In the genomic region with DNA sequence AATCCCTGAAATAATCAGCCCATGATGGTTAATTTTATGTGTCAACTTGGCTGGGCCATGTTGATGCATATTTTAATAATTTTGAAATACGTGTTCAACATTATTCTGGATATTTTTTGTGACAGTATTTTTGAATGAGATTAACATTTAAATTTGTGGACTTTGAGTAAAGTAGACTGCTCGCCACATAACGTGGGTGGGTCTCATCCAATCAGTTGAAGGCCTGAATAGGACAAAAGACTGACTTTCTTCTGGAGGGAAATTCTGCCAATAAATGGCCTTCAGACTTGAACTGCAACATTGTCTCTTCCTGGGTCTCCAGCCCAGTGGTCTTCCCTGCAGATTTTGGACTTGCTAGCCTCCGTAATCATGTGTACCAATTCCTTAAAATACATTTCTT, we compare ENCODE assay signal across 17 cellular contexts. TPM values are rescaled to one million over a fixed set of nuclear protein-coding genes. Genes with fewer than 3 reads are reported as not detected.
DNase-seq lines count a peak whose midpoint lies in the region; ATAC-seq and TF ChIP-seq lines count a peak whose summit lies in the region.
"Had no signal": no experiment of that assay in that cellular context is flagged by ENCODE, and none has a peak within 500 bp of the region (broad histone marks: within the 10 kb centered on the region; RNA-seq: fewer than 3 reads in every experiment).

No MANE protein-coding gene starts in this region.

- TF ChIP-seq CTCF in MCF 10A (IDR thresholded peaks at IDR 0.05; ENCODE audit: unreplicated experiment): no peak
- no peak for TF ChIP-seq CTCF in breast epithelium (IDR thresholded peaks at IDR 0.05)
- TF ChIP-seq CTCF in osteoblast (IDR thresholded peaks at IDR 0.05; ENCODE audit: extremely low read depth, low read depth, low read length): no peak
- TF ChIP-seq CTCF in mucosa of descending colon (IDR thresholded peaks at IDR 0.05): no peak

- DNase-seq in MCF 10A (ENCODE audit: unreplicated experiment) (no peak), breast epithelium (ENCODE audit: low spot score in 2 of 2) (no peak), SJSA1 (ENCODE audit: low read depth in 1 of 2, low spot score in 2 of 2) (no peak), osteoblast (ENCODE audit: insufficient read length, low spot score, missing footprints) (no peak), mucosa of descending colon (no peak), NOMO-1 treated with dmso at 0.1 percent for 144 hours (lab: John Stamatoyannopoulos, UW; ENCODE audit: unreplicated experiment) (no peak)
- DNase-seq: Calu3; CD8-positive, alpha-beta T cell; DMS79 treated with DMSO at 0.1 percent for 48 hours; GF-D8 had no signal

- H3K27ac ChIP-seq in breast epithelium (peak overlapping the region in 1 of 2 donors; percentile 3), SJSA1 (peak overlapping the region; percentile 48; the same call in 1 of the 2 replicates), osteoblast (ENCODE audit: low read depth, low read length) (peak overlapping the region; percentile 89)
- H3K27ac ChIP-seq: 22Rv1, A549, BLaER1 had no signal

- H3K4me3 Mint-ChIP-seq in MCF 10A (ENCODE audit: unreplicated experiment): no peak overlapping the region
- H3K4me3 Mint-ChIP-seq: CD14-positive monocyte; CD8-positive, alpha-beta T cell had no signal

- no peaks in the 10 kb centered on the region for H3K4me1 ChIP-seq in breast epithelium
- peaks cover 15% of the 10 kb centered on the region for H3K4me1 ChIP-seq in SJSA1 (replicated peaks)
- H3K4me1 ChIP-seq in osteoblast (ENCODE audit: insufficient read depth, low read length): peaks cover 22% of the 10 kb centered on the region
- no peaks in the 10 kb centered on the region for H3K4me1 ChIP-seq in mucosa of descending colon (ENCODE audit: low read depth)
- H3K4me1 ChIP-seq: A549, BLaER1, HAP-1 had no signal

- ATAC-seq in mucosa of descending colon (no peak), GM21576 (IDR thresholded peaks at IDR 0.05; ENCODE audit: unreplicated experiment) (no peak)
- ATAC-seq: A549; CD8-positive, alpha-beta T cell had no signal

- H3K27me3 Mint-ChIP-seq in MCF 10A (ENCODE audit: insufficient read depth, unreplicated experiment): no peaks in the 10 kb centered on the region

- H3K36me3 Mint-ChIP-seq in MCF 10A (ENCODE audit: insufficient read depth, unreplicated experiment): no peaks in the 10 kb centered on the region
- H3K36me3 Mint-ChIP-seq: CD14-positive monocyte; CD8-positive, alpha-beta T cell had no signal

- H3K4me3 ChIP-seq in breast epithelium (no peak overlapping the region), SJSA1 (no peak overlapping the region), osteoblast (ENCODE audit: insufficient read depth, low read length) (no peak overlapping the region), mucosa of descending colon (no peak overlapping the region)
- H3K4me3 ChIP-seq: A549, BLaER1, HAP-1 had no signal

- peaks cover 14% of the 10 kb centered on the region for H3K9me3 Mint-ChIP-seq in MCF 10A (ENCODE audit: unreplicated experiment)

- H3K36me3 ChIP-seq in breast epithelium (no peaks in the 10 kb centered on the region), SJSA1 (no peaks in the 10 kb centered on the region), osteoblast (ENCODE audit: insufficient read depth, low read length) (no peaks in the 10 kb centered on the region), mucosa of descending colon (ENCODE audit: low read depth) (no peaks in the 10 kb centered on the region)
- H3K36me3 ChIP-seq: BLaER1, HAP-1 had no signal

- H2AFZ ChIP-seq in osteoblast (ENCODE audit: low read length): no peak overlapping the region

- no peaks in the 10 kb centered on the region for H4K20me1 ChIP-seq in osteoblast (ENCODE audit: insufficient read depth, low read length)
- H4K20me1 ChIP-seq: BLaER1 had no signal

- no peaks in the 10 kb centered on the region for H3K9me3 ChIP-seq in breast epithelium
- H3K9me3 ChIP-seq in SJSA1 (replicated peaks): no peaks in the 10 kb centered on the region
- H3K9me3 ChIP-seq in osteoblast (ENCODE audit: low read depth, low read length): no peaks in the 10 kb centered on the region
- no peaks in the 10 kb centered on the region for H3K9me3 ChIP-seq in mucosa of descending colon
- H3K9me3 ChIP-seq: BLaER1, HAP-1 had no signal

- H3K79me2 ChIP-seq in osteoblast (ENCODE audit: insufficient read depth, low read length): no peaks in the 10 kb centered on the region

- POLR2A ChIA-PET in MCF 10A (lab: Yijun Ruan, JAX): no interaction called here

- intact Hi-C loops in MCF 10A (cut with micrococcal nuclease): no loop called here
- intact Hi-C loops in breast epithelium (cut with DNase I; ENCODE audit: low total_unique reads): no loop called here
- intact Hi-C loops in mucosa of descending colon (cut with DNase I, micrococcal nuclease): no loop called here

- H3K4me1 Mint-ChIP-seq in MCF 10A (ENCODE audit: insufficient read depth, unreplicated experiment): peaks cover 12% of the 10 kb centered on the region
- H3K4me1 Mint-ChIP-seq: CD14-positive monocyte had no signal

- TF ChIP-seq POLR2A in breast epithelium (IDR thresholded peaks at IDR 0.05): no peak

- H3K27ac Mint-ChIP-seq in MCF 10A (ENCODE audit: low read depth, unreplicated experiment): peak overlapping the region; percentile 64
- H3K27ac Mint-ChIP-seq: CD14-positive monocyte; CD8-positive, alpha-beta T cell had no signal

- peak overlapping the region; percentile 74 for H3K4me2 ChIP-seq in osteoblast (ENCODE audit: insufficient read depth, low read length)
- H3K4me2 ChIP-seq: A549, BLaER1 had no signal

- CTCF ChIA-PET in MCF 10A (lab: Yijun Ruan, JAX): interaction anchor here (0.7 to 0.8 kb wide), 2 partner anchors 20 to 413 kb away, joined by 3 read pairs; no protein-coding TSS in a partner anchor

- BruUV-seq in MCF 10A (replicated peaks; lab: Mats Ljungman, UMichigan): no TSS peak

- H3K27me3 ChIP-seq in breast epithelium: no peaks in the 10 kb centered on the region
- no peaks in the 10 kb centered on the region for H3K27me3 ChIP-seq in SJSA1 (replicated peaks)
- H3K27me3 ChIP-seq in osteoblast (ENCODE audit: insufficient read depth, low read length): no peaks in the 10 kb centered on the region
- H3K27me3 ChIP-seq: BLaER1 had no signal

RNA-seq across cellular contexts. Expression of a gene that starts 53.6 kb away (rescaled TPM):
- total RNA-seq in MCF 10A (2022): 7.9 and 15.6 TPM in 2 replicates
- 10 to 100 TPM; 24.3 to 35.5 (median 26.2) TPM for total RNA-seq in breast epithelium
- 27.8 and 46.9 TPM in 2 replicates for total RNA-seq in SJSA1 (2014; rRNA removed; shearing (Covaris generic))
- total RNA-seq in osteoblast: 210 and 254 TPM in 2 replicates
- total RNA-seq in mucosa of descending colon: 1 to 10 TPM; 1.1 to 5.9 (median 3.5) TPM
- total RNA-seq: CD8-positive, alpha-beta T cell; HT-29 had no signal
